Comparison of ENCODE assay signal across 1 cellular context in the genomic region with DNA sequence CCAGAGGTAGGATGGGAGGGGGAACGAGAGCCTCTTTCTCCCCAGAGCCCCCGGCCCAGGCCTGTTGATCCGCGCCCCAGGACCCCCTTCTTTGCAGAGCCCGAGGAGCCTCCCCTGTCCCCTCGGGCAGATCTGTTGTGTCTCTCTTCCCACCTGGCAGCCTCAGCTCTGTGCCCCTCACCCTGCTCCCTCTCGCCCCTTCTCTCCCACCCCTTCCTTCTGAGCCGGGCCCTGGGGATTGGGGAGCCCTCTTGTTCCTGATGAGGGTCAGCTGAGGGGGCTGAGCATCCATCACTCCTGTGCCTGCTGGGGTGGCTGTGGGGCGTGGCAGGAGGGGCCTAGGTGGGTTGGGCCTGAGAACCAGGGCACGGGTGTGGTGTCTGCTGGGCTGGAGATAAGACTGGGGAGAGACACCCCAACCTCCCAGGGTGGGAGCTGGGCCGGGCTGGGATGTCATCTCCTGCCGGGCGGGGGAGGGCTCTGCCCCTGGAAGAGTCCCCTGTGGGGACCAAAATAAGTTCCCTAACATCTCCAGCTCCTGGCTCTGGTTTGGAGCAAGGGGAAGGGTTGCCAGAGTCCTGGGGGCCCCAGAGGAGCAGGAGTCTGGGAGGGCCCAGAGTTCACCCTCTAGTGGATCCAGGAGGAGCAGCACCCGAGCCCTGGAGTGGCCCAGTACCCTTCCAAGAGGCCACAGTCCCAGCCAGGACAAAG.
TF ChIP-seq lines count a peak whose summit lies in the region.

No MANE protein-coding gene starts in this region.

TF ChIP-seq in GM23338, 12 proteins besides CTCF, POLR2A, EP300 and RAD21 (continued from another document):
- TF ChIP-seq, protein P1, sequence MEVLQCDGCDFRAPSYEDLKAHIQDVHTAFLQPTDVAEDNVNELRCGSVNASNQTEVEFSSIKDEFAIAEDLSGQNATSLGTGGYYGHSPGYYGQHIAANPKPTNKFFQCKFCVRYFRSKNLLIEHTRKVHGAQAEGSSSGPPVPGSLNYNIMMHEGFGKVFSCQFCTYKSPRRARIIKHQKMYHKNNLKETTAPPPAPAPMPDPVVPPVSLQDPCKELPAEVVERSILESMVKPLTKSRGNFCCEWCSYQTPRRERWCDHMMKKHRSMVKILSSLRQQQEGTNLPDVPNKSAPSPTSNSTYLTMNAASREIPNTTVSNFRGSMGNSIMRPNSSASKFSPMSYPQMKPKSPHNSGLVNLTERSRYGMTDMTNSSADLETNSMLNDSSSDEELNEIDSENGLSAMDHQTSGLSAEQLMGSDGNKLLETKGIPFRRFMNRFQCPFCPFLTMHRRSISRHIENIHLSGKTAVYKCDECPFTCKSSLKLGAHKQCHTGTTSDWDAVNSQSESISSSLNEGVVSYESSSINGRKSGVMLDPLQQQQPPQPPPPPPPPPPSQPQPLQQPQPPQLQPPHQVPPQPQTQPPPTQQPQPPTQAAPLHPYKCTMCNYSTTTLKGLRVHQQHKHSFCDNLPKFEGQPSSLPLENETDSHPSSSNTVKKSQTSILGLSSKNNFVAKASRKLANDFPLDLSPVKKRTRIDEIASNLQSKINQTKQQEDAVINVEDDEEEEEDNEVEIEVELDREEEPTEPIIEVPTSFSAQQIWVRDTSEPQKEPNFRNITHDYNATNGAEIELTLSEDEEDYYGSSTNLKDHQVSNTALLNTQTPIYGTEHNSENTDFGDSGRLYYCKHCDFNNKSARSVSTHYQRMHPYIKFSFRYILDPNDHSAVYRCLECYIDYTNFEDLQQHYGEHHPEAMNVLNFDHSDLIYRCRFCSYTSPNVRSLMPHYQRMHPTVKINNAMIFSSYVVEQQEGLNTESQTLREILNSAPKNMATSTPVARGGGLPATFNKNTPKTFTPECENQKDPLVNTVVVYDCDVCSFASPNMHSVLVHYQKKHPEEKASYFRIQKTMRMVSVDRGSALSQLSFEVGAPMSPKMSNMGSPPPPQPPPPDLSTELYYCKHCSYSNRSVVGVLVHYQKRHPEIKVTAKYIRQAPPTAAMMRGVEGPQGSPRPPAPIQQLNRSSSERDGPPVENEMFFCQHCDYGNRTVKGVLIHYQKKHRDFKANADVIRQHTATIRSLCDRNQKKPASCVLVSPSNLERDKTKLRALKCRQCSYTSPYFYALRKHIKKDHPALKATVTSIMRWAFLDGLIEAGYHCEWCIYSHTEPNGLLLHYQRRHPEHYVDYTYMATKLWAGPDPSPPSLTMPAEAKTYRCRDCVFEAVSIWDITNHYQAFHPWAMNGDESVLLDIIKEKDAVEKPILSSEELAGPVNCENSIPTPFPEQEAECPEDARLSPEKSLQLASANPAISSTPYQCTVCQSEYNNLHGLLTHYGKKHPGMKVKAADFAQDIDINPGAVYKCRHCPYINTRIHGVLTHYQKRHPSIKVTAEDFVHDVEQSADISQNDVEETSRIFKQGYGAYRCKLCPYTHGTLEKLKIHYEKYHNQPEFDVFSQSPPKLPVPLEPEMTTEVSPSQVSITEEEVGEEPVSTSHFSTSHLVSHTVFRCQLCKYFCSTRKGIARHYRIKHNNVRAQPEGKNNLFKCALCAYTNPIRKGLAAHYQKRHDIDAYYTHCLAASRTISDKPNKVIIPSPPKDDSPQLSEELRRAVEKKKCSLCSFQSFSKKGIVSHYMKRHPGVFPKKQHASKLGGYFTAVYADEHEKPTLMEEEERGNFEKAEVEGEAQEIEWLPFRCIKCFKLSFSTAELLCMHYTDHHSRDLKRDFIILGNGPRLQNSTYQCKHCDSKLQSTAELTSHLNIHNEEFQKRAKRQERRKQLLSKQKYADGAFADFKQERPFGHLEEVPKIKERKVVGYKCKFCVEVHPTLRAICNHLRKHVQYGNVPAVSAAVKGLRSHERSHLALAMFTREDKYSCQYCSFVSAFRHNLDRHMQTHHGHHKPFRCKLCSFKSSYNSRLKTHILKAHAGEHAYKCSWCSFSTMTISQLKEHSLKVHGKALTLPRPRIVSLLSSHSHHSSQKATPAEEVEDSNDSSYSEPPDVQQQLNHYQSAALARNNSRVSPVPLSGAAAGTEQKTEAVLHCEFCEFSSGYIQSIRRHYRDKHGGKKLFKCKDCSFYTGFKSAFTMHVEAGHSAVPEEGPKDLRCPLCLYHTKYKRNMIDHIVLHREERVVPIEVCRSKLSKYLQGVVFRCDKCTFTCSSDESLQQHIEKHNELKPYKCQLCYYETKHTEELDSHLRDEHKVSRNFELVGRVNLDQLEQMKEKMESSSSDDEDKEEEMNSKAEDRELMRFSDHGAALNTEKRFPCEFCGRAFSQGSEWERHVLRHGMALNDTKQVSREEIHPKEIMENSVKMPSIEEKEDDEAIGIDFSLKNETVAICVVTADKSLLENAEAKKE (CRISPR knock-in tag; IDR thresholded peaks at IDR 0.05), result no peak
